Comparison of ENCODE assay signal across 13 cellular contexts in genomic region chr1:9767964-9768668, GRCh38. TPM values are rescaled to one million over a fixed set of nuclear protein-coding genes. Genes with fewer than 3 reads are reported as not detected.
DNase-seq lines count a peak whose midpoint lies in the region; ATAC-seq and TF ChIP-seq lines count a peak whose summit lies in the region.
"Had no signal": no experiment of that assay in that cellular context is flagged by ENCODE, and none has a peak within 500 bp of the region (broad histone marks: within the 10 kb centered on the region; RNA-seq: fewer than 3 reads in every experiment).

No MANE protein-coding gene starts in this region.

- H3K4me3 Mint-ChIP-seq in activated naive CD8-positive, alpha-beta T cell treated with anti-CD3 and anti-CD28 coated beads for 36 hours, result no peak overlapping the region
- H3K4me3 Mint-ChIP-seq: activated naive CD8-positive, alpha-beta T cell treated with anti-CD3 and anti-CD28 coated beads, Interleukin-2, amount 10 ng/mL, durations not matched to agents 7 days and 5 days had no signal

- H3K9me3 Mint-ChIP-seq in activated naive CD8-positive, alpha-beta T cell treated with anti-CD3 and anti-CD28 coated beads for 36 hours, result no peaks in the 10 kb centered on the region
- H3K9me3 Mint-ChIP-seq: activated naive CD8-positive, alpha-beta T cell treated with anti-CD3 and anti-CD28 coated beads, Interleukin-2, amount 10 ng/mL, durations not matched to agents 7 days and 5 days had no signal

- H3K27ac ChIP-seq in OCI-LY1 (ENCODE audit: low read depth, low read length, poor library complexity, severe bottlenecking) (peak overlapping the region; percentile 36), vagina (no peak overlapping the region)
- H3K27ac ChIP-seq: psoas muscle had no signal

- peaks cover 9% of the 10 kb centered on the region; the same call in 1 of the 2 replicates for H3F3A ChIP-seq in OCI-LY1 (ENCODE audit: insufficient read depth, low read length)

- DNase-seq in activated CD4-positive, alpha-beta T cell treated with anti-CD3 and anti-CD28 coated beads for 48 hours, result peak; percentile 43
- no peak for DNase-seq in activated CD4-positive, alpha-beta T cell treated with anti-CD3 and anti-CD28 coated beads, Interleukin-2, amount 50 U/mL, for 4 hours
- peak; percentile 6 for DNase-seq in activated naive CD8-positive, alpha-beta T cell treated with anti-CD3 and anti-CD28 coated beads for 36 hours
- DNase-seq in stimulated activated CD4-positive, alpha-beta T cell treated with anti-CD3 and anti-CD28 coated beads, Interleukin-2, amount 100 ng/mL, for 48 hours, result peak; percentile 16 to 20
- DNase-seq in vagina (ENCODE audit: extremely low spot score in 2 of 2) (no peak), NCI-H510A treated with DMSO at 0.1 percent for 48 hours (lab: John Stamatoyannopoulos, UW) (no peak)
- DNase-seq: activated naive CD8-positive, alpha-beta T cell treated with anti-CD3 and anti-CD28 coated beads, Interleukin-2, amount 10 ng/mL, durations not matched to agents 7 days and 5 days; dermis blood vessel endothelial cell; MM.1S had no signal

- H3K4me3 ChIP-seq in OCI-LY1 (ENCODE audit: low read depth, low read length, poor library complexity, severe bottlenecking), result no peak overlapping the region
- no peak overlapping the region for H3K4me3 ChIP-seq in vagina
- H3K4me3 ChIP-seq: lung, psoas muscle had no signal

- H3K36me3 Mint-ChIP-seq in activated naive CD8-positive, alpha-beta T cell treated with anti-CD3 and anti-CD28 coated beads for 36 hours, result peaks cover 7% of the 10 kb centered on the region

- H3K36me3 ChIP-seq in OCI-LY1 (ENCODE audit: insufficient read depth, low read length), result peaks cover 60% of the 10 kb centered on the region
- peaks cover 0 to 11% of the 10 kb centered on the region in 2 donors for H3K36me3 ChIP-seq in vagina

- H3K4me1 ChIP-seq in OCI-LY1 (ENCODE audit: insufficient read depth, low read length, severe bottlenecking) (peaks cover 60% of the 10 kb centered on the region), vagina (peaks cover 18% of the 10 kb centered on the region)
- H3K4me1 ChIP-seq: psoas muscle had no signal

- no peak for TF ChIP-seq POLR2A in vagina (IDR thresholded peaks at IDR 0.05)

- intact Hi-C loops in vagina (cut with DNase I), result no loop called here

- TF ChIP-seq CTCF in OCI-LY1 (IDR thresholded peaks at IDR 0.05; ENCODE audit: low read length), result no peak
- no peak for TF ChIP-seq CTCF in vagina (IDR thresholded peaks at IDR 0.05)

- no peak for ATAC-seq in HG02588 (IDR thresholded peaks at IDR 0.05; ENCODE audit: unreplicated experiment)
- ATAC-seq: psoas muscle had no signal

- H3K79me2 ChIP-seq in OCI-LY1 (ENCODE audit: insufficient read depth, low read length), result peaks cover 60% of the 10 kb centered on the region

- no peak overlapping the region for H3K27ac Mint-ChIP-seq in activated naive CD8-positive, alpha-beta T cell treated with anti-CD3 and anti-CD28 coated beads for 36 hours
- H3K27ac Mint-ChIP-seq: activated naive CD8-positive, alpha-beta T cell treated with anti-CD3 and anti-CD28 coated beads, Interleukin-2, amount 10 ng/mL, durations not matched to agents 7 days and 5 days had no signal

- no peaks in the 10 kb centered on the region for H3K27me3 Mint-ChIP-seq in activated naive CD8-positive, alpha-beta T cell treated with anti-CD3 and anti-CD28 coated beads for 36 hours
- H3K27me3 Mint-ChIP-seq: activated naive CD8-positive, alpha-beta T cell treated with anti-CD3 and anti-CD28 coated beads, Interleukin-2, amount 10 ng/mL, durations not matched to agents 7 days and 5 days had no signal

- H2AFZ ChIP-seq in OCI-LY1 (ENCODE audit: low read length), result no peak overlapping the region

- H3K27me3 ChIP-seq in OCI-LY1 (ENCODE audit: insufficient read depth, low read length) (no peaks in the 10 kb centered on the region), vagina (no peaks in the 10 kb centered on the region)

- no peaks in the 10 kb centered on the region for H3K9me2 ChIP-seq in OCI-LY1 (ENCODE audit: low read depth, low read length)

- no peak overlapping the region for H3K4me2 ChIP-seq in OCI-LY1 (ENCODE audit: low read length)

- H3K9me3 ChIP-seq in OCI-LY1 (ENCODE audit: low read length) (no peaks in the 10 kb centered on the region), vagina (no peaks in the 10 kb centered on the region)
- H3K9me3 ChIP-seq: psoas muscle had no signal

- H3K9ac ChIP-seq in OCI-LY1 (ENCODE audit: low read length), result no peak overlapping the region

- peaks cover 8% of the 10 kb centered on the region for H3K4me1 Mint-ChIP-seq in activated naive CD8-positive, alpha-beta T cell treated with anti-CD3 and anti-CD28 coated beads for 36 hours

- H4K20me1 ChIP-seq in OCI-LY1 (ENCODE audit: insufficient read depth, low read length), result no peaks in the 10 kb centered on the region

RNA-seq across cellular contexts. Expression of gene CLSTN1, which starts 55.6 kb away (rescaled TPM):
- total RNA-seq in activated naive CD8-positive, alpha-beta T cell treated with anti-CD3 and anti-CD28 coated beads for 36 hours, result 10 to 100 TPM; 30.4 to 31.0 TPM
- 96.5 TPM for total RNA-seq in vagina

Comparison
In these comparisons a context has a peak if more than half of its experiments do, and no peak if none do; other contexts are left out.
1. DNase-seq: peak in activated CD4-positive, alpha-beta T cell treated with anti-CD3 and anti-CD28 coated beads for 48 hours (single experiment), activated naive CD8-positive, alpha-beta T cell treated with anti-CD3 and anti-CD28 coated beads for 36 hours (single experiment) and stimulated activated CD4-positive, alpha-beta T cell treated with anti-CD3 and anti-CD28 coated beads, Interleukin-2, amount 100 ng/mL, for 48 hours (2 of 2); none in activated CD4-positive, alpha-beta T cell treated with anti-CD3 and anti-CD28 coated beads, Interleukin-2, amount 50 U/mL, for 4 hours (0 of 2), vagina (0 of 2) and NCI-H510A treated with DMSO at 0.1 percent for 48 hours (single experiment).